Comparison of ENCODE assay signal across 9 cellular contexts in genomic region chr18:75727479-75727878, GRCh38.
DNase-seq lines count a peak whose midpoint lies in the region; ATAC-seq lines count a peak whose summit lies in the region.
"Had no signal": no experiment of that assay in that cellular context is flagged by ENCODE, and none has a peak within 500 bp of the region (broad histone marks: within the 10 kb centered on the region; RNA-seq: fewer than 3 reads in every experiment).

No MANE protein-coding gene starts in this region.

- no peak overlapping the region for H3K4me3 ChIP-seq in iPS DF 6.9 (ENCODE audit: low read length)

- POLR2A ChIA-PET in activated CD4-positive, alpha-beta memory T cell treated with anti-CD3 and anti-CD28 coated beads for 36 hours (lab: Charles Lee) = no interaction called here

- no peak for ATAC-seq in activated T-cell treated with anti-CD3 and anti-CD28 coated beads, Interleukin-2, amount 50 U/mL, for 4 hours
- peak; percentile 16 for ATAC-seq in stimulated activated memory B cell treated with anti-CD40 and anti-IgM and Interleukin-4, amounts not matched to agents 10 μg/mL and 1 μg/mL and 100 μg/mL, for 72 hours
- ATAC-seq in GM21381 (IDR thresholded peaks at IDR 0.05; ENCODE audit: unreplicated experiment) = no peak

- H3K4me1 ChIP-seq in iPS DF 6.9 (ENCODE audit: control insufficient read depth, insufficient read depth, low read length) = no peaks in the 10 kb centered on the region

- intact Hi-C loops in activated CD4-positive, alpha-beta memory T cell treated with anti-CD3 and anti-CD28 coated beads for 36 hours (cut with micrococcal nuclease) = loop anchor here (2.0 kb wide), 1 partner anchor 1075 kb away; no protein-coding TSS in a partner anchor

- H3K27me3 Mint-ChIP-seq in activated T-cell treated with anti-CD3 and anti-CD28 coated beads, Interleukin-2, amount 50 U/mL, for 4 hours (ENCODE audit: low read depth) = peaks cover 27% of the 10 kb centered on the region
- peaks cover 33% of the 10 kb centered on the region for H3K27me3 Mint-ChIP-seq in activated CD4-positive, alpha-beta memory T cell treated with anti-CD3 and anti-CD28 coated beads for 36 hours
- H3K27me3 Mint-ChIP-seq in stimulated activated memory B cell treated with anti-CD40 and anti-IgM and Interleukin-4, amounts not matched to agents 10 μg/mL and 1 μg/mL and 100 μg/mL, for 72 hours = peaks cover 20% of the 10 kb centered on the region

- no peak overlapping the region for H3K27ac ChIP-seq in iPS DF 6.9 (ENCODE audit: low read length)

- H3K4me1 Mint-ChIP-seq in activated T-cell treated with anti-CD3 and anti-CD28 coated beads, Interleukin-2, amount 50 U/mL, for 4 hours (ENCODE audit: low read depth) = no peaks in the 10 kb centered on the region
- no peaks in the 10 kb centered on the region for H3K4me1 Mint-ChIP-seq in activated CD4-positive, alpha-beta memory T cell treated with anti-CD3 and anti-CD28 coated beads for 36 hours (ENCODE audit: low read depth)
- H3K4me1 Mint-ChIP-seq in stimulated activated memory B cell treated with anti-CD40 and anti-IgM and Interleukin-4, amounts not matched to agents 10 μg/mL and 1 μg/mL and 100 μg/mL, for 72 hours = no peaks in the 10 kb centered on the region
- H3K4me1 Mint-ChIP-seq: activated naive CD4-positive, alpha-beta T cell treated with anti-CD3 and anti-CD28 coated beads, Interleukin-2, amount 50 U/mL, for 24 hours had no signal

- H3K36me3 ChIP-seq in iPS DF 6.9 (ENCODE audit: control insufficient read depth, insufficient read depth, low read length) = no peaks in the 10 kb centered on the region

- no peak overlapping the region for H3K27ac Mint-ChIP-seq in activated CD4-positive, alpha-beta memory T cell treated with anti-CD3 and anti-CD28 coated beads for 36 hours
- no peak overlapping the region for H3K27ac Mint-ChIP-seq in stimulated activated memory B cell treated with anti-CD40 and anti-IgM and Interleukin-4, amounts not matched to agents 10 μg/mL and 1 μg/mL and 100 μg/mL, for 72 hours
- H3K27ac Mint-ChIP-seq: activated naive CD4-positive, alpha-beta T cell treated with anti-CD3 and anti-CD28 coated beads, Interleukin-2, amount 50 U/mL, for 24 hours had no signal

- DNase-seq in activated T-cell treated with anti-CD3 and anti-CD28 coated beads for 48 hours (ENCODE audit: low read depth) = peak; percentile 22
- no peak for DNase-seq in activated T-cell treated with anti-CD3 and anti-CD28 coated beads, Interleukin-2, amount 50 U/mL, for 4 hours
- DNase-seq in MV-4-11 (lab: John Stamatoyannopoulos, UW) = peak; percentile 40
- peak; percentile 52 for DNase-seq in activated CD4-positive, alpha-beta memory T cell treated with anti-CD3 and anti-CD28 coated beads for 36 hours
- DNase-seq in iPS DF 6.9 (ENCODE audit: low read depth, low spot score) = peak; percentile 61
- no peak for DNase-seq in activated gamma-delta T cell (lab: John Stamatoyannopoulos, UW)

- no peaks in the 10 kb centered on the region for H3K27me3 ChIP-seq in iPS DF 6.9 (ENCODE audit: control insufficient read depth, insufficient read depth, low read length)

- no peaks in the 10 kb centered on the region for H3K9me3 ChIP-seq in iPS DF 6.9 (ENCODE audit: control insufficient read depth, insufficient read depth, low read length)

- H3K4me3 Mint-ChIP-seq in activated T-cell treated with anti-CD3 and anti-CD28 coated beads, Interleukin-2, amount 50 U/mL, for 4 hours = no peak overlapping the region
- H3K4me3 Mint-ChIP-seq in activated CD4-positive, alpha-beta memory T cell treated with anti-CD3 and anti-CD28 coated beads for 36 hours = no peak overlapping the region
- H3K4me3 Mint-ChIP-seq in stimulated activated memory B cell treated with anti-CD40 and anti-IgM and Interleukin-4, amounts not matched to agents 10 μg/mL and 1 μg/mL and 100 μg/mL, for 72 hours = no peak overlapping the region
- H3K4me3 Mint-ChIP-seq: activated naive CD4-positive, alpha-beta T cell treated with anti-CD3 and anti-CD28 coated beads, Interleukin-2, amount 50 U/mL, for 24 hours had no signal

- CTCF ChIA-PET in activated CD4-positive, alpha-beta memory T cell treated with anti-CD3 and anti-CD28 coated beads for 36 hours (lab: Charles Lee) = interaction anchor here (0.6 to 1.1 kb wide), 3 partner anchors 13 to 1074 kb away, joined by 3 to 4 read pairs (median 3); no protein-coding TSS in a partner anchor

- WGBS in iPS DF 6.9 (ENCODE audit: insufficient coverage, insufficient read length) = no CpG with 5 or more reads among the region's 7 CpGs

- H3K9me3 Mint-ChIP-seq in activated T-cell treated with anti-CD3 and anti-CD28 coated beads, Interleukin-2, amount 50 U/mL, for 4 hours = no peaks in the 10 kb centered on the region
- H3K9me3 Mint-ChIP-seq in activated CD4-positive, alpha-beta memory T cell treated with anti-CD3 and anti-CD28 coated beads for 36 hours = no peaks in the 10 kb centered on the region
- no peaks in the 10 kb centered on the region for H3K9me3 Mint-ChIP-seq in stimulated activated memory B cell treated with anti-CD40 and anti-IgM and Interleukin-4, amounts not matched to agents 10 μg/mL and 1 μg/mL and 100 μg/mL, for 72 hours
- H3K9me3 Mint-ChIP-seq: activated naive CD4-positive, alpha-beta T cell treated with anti-CD3 and anti-CD28 coated beads, Interleukin-2, amount 50 U/mL, for 24 hours had no signal

- no peaks in the 10 kb centered on the region for H3K36me3 Mint-ChIP-seq in activated T-cell treated with anti-CD3 and anti-CD28 coated beads, Interleukin-2, amount 50 U/mL, for 4 hours (ENCODE audit: insufficient read depth)
- H3K36me3 Mint-ChIP-seq in activated CD4-positive, alpha-beta memory T cell treated with anti-CD3 and anti-CD28 coated beads for 36 hours = no peaks in the 10 kb centered on the region
- H3K36me3 Mint-ChIP-seq in stimulated activated memory B cell treated with anti-CD40 and anti-IgM and Interleukin-4, amounts not matched to agents 10 μg/mL and 1 μg/mL and 100 μg/mL, for 72 hours = no peaks in the 10 kb centered on the region
- H3K36me3 Mint-ChIP-seq: activated naive CD4-positive, alpha-beta T cell treated with anti-CD3 and anti-CD28 coated beads, Interleukin-2, amount 50 U/mL, for 24 hours had no signal

Comparison
In these comparisons a context has a peak if more than half of its experiments do, and no peak if none do; other contexts are left out.
1. DNase-seq: peak in activated T-cell treated with anti-CD3 and anti-CD28 coated beads for 48 hours (single experiment), MV-4-11 (single experiment), activated CD4-positive, alpha-beta memory T cell treated with anti-CD3 and anti-CD28 coated beads for 36 hours (single experiment) and iPS DF 6.9 (single experiment); none in activated T-cell treated with anti-CD3 and anti-CD28 coated beads, Interleukin-2, amount 50 U/mL, for 4 hours (single experiment) and activated gamma-delta T cell (single experiment).